Comparison of ENCODE assay signal across 8 cellular contexts in the genomic region with DNA sequence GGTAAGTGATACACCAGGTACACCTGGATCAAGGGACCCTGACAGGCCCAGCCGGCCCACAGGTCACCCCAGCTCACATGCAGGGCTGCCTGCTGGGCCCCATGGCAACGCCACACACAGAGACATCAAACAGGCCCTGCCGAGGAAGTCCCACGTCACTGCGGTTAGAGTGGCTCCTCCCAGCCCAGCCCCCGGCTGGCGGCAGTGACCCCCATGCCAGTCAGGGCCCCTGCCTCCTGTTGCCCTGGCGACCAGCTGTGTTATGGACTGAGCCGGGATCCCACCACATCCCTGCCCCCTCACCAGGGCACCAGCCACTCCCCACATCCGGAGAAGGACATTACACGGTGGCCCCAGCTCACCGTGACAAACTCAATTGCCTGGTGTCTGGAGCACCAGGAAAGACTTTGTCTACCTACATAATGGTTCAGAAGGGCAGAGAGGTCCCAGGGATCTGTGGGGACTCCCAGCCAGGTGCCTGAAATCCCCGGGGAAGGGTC. TPM values are rescaled to one million over a fixed set of nuclear protein-coding genes. Genes with fewer than 3 reads are reported as not detected.
DNase-seq lines count a peak whose midpoint lies in the region; ATAC-seq and TF ChIP-seq lines count a peak whose summit lies in the region.

No MANE protein-coding gene starts in this region.

- in situ Hi-C loops in SK-MEL-5 (cut with HindIII; ENCODE audit: low pct_unique_long_range_greater_than_20kb, low sequenced_read_pairs) = no loop called here

- TF ChIP-seq CTCF in CD14-positive monocyte (IDR thresholded peaks at IDR 0.05) (no peak), progenitor cell of endocrine pancreas (IDR thresholded peaks at IDR 0.05; ENCODE audit: unreplicated experiment) (no peak)

- H3K9me3 Mint-ChIP-seq in CD14-positive monocyte (peaks cover 0 to 2% (median 0%) of the 10 kb centered on the region in 7 donors), progenitor cell of endocrine pancreas (ENCODE audit: low read depth) (no peaks in the 10 kb centered on the region)
- no peaks in the 10 kb centered on the region for H3K9me3 Mint-ChIP-seq in activated naive CD4-positive, alpha-beta T cell treated with anti-CD3 and anti-CD28 coated beads, Interleukin-2, amount 10 ng/mL, durations not matched to agents 7 days and 5 days

- DNase-seq in CD14-positive monocyte (ENCODE audit: low spot score) (peak; percentile 100), GM19240 (ENCODE audit: insufficient read length, low spot score) (peak; percentile 96), SK-MEL-5 (ENCODE audit: low read depth, low spot score) (peak; percentile 87), Right ventricle myocardium inferior (ENCODE audit: missing footprints) (peak; percentile 97), progenitor cell of endocrine pancreas (ENCODE audit: low spot score, unreplicated experiment) (peak; percentile 74), ureter (ENCODE audit: low spot score) (peak; percentile 88)
- DNase-seq in activated naive CD4-positive, alpha-beta T cell treated with anti-CD3 and anti-CD28 coated beads, Interleukin-2, amount 10 ng/mL, durations not matched to agents 7 days and 5 days = peak; percentile 98

- H3K27ac Mint-ChIP-seq in CD14-positive monocyte (peak overlapping the region; percentile 99 to 100 (median 100)), progenitor cell of endocrine pancreas (peak overlapping the region; percentile 100)
- peak overlapping the region; percentile 96 for H3K27ac Mint-ChIP-seq in activated naive CD4-positive, alpha-beta T cell treated with anti-CD3 and anti-CD28 coated beads, Interleukin-2, amount 10 ng/mL, durations not matched to agents 7 days and 5 days

- H3K27me3 Mint-ChIP-seq in CD14-positive monocyte (ENCODE audit: low read depth in 3 of 3) = peaks cover 0 to 5% (median 0%) of the 10 kb centered on the region in 3 donors
- H3K27me3 Mint-ChIP-seq in activated naive CD4-positive, alpha-beta T cell treated with anti-CD3 and anti-CD28 coated beads, Interleukin-2, amount 10 ng/mL, durations not matched to agents 7 days and 5 days = peaks cover 20% of the 10 kb centered on the region
- no peaks in the 10 kb centered on the region for H3K27me3 Mint-ChIP-seq in progenitor cell of endocrine pancreas

- ATAC-seq in HG03520 (IDR thresholded peaks at IDR 0.05; ENCODE audit: unreplicated experiment) = peak; percentile 41
- ATAC-seq in Right ventricle myocardium inferior = peak; percentile 33

- H3K36me3 Mint-ChIP-seq in CD14-positive monocyte = peaks cover 0 to 11% of the 10 kb centered on the region in 2 donors
- H3K36me3 Mint-ChIP-seq in activated naive CD4-positive, alpha-beta T cell treated with anti-CD3 and anti-CD28 coated beads, Interleukin-2, amount 10 ng/mL, durations not matched to agents 7 days and 5 days = peaks cover 4% of the 10 kb centered on the region
- no peaks in the 10 kb centered on the region for H3K36me3 Mint-ChIP-seq in progenitor cell of endocrine pancreas (ENCODE audit: insufficient read depth)

- intact Hi-C loops in CD14-positive monocyte (cut with micrococcal nuclease) (loop anchor here (2.0 to 10.0 kb wide), 4 partner anchors 14 to 1062 kb away; partner anchors contain the start of genes IER2 (in 1 of the 2) and STX10 (in 1 of the 2)), Right ventricle myocardium inferior (cut with DNase I) (loop anchor here (10.0 kb wide), 1 partner anchor 692 kb away; the partner anchor contains the start of genes IER2 and STX10)

- CTCF ChIA-PET in activated naive CD4-positive, alpha-beta T cell treated with anti-CD3 and anti-CD28 coated beads, Interleukin-2, amount 10 ng/mL, durations not matched to agents 7 days and 5 days (lab: Charles Lee) = interaction anchor here (1.0 to 2.0 kb wide), 4 partner anchors 9 to 569 kb away, joined by 3 to 17 read pairs (median 4); no protein-coding TSS in a partner anchor

- H3K4me1 Mint-ChIP-seq in CD14-positive monocyte (peaks cover 65% of the 10 kb centered on the region), progenitor cell of endocrine pancreas (ENCODE audit: low read depth) (peaks cover 33% of the 10 kb centered on the region)
- H3K4me1 Mint-ChIP-seq in activated naive CD4-positive, alpha-beta T cell treated with anti-CD3 and anti-CD28 coated beads, Interleukin-2, amount 10 ng/mL, durations not matched to agents 7 days and 5 days = peaks cover 69% of the 10 kb centered on the region

- H3K4me3 Mint-ChIP-seq in CD14-positive monocyte (peak overlapping the region; percentile 78 to 85), progenitor cell of endocrine pancreas (ENCODE audit: low read depth) (peak overlapping the region; percentile 70)
- peak overlapping the region; percentile 72 for H3K4me3 Mint-ChIP-seq in activated naive CD4-positive, alpha-beta T cell treated with anti-CD3 and anti-CD28 coated beads, Interleukin-2, amount 10 ng/mL, durations not matched to agents 7 days and 5 days

RNA-seq across cellular contexts. Expression of gene NANOS3, which starts 30.4 kb away (rescaled TPM):
- polyA plus RNA-seq in CD14-positive monocyte = not detected
- not detected in 2 replicates for total RNA-seq in SK-MEL-5 (2014; rRNA removed; shearing (Covaris generic))
- not detected in 2 replicates for polyA plus RNA-seq in SK-MEL-5 (2015; cell fraction: cytosol; rRNA removed)
- not detected in 2 replicates for polyA plus RNA-seq in SK-MEL-5 (2015; cell fraction: nucleus; rRNA removed)
- 0.68 TPM for total RNA-seq in Right ventricle myocardium inferior
- total RNA-seq in progenitor cell of endocrine pancreas = 9.5 and 10.5 TPM in 2 replicates
- total RNA-seq in ureter = not detected

RNA-seq across cellular contexts. Expression of gene ZSWIM4, which starts 51.3 kb away (rescaled TPM):
- under 1 TPM; 0.19 to 0.23 TPM for polyA plus RNA-seq in CD14-positive monocyte
- 1.3 and 1.4 TPM in 2 replicates for total RNA-seq in SK-MEL-5 (2014; rRNA removed; shearing (Covaris generic))
- polyA plus RNA-seq in SK-MEL-5 (2015; cell fraction: cytosol; rRNA removed) = 5.9 and 8.7 TPM in 2 replicates
- 3.6 and 4.3 TPM in 2 replicates for polyA plus RNA-seq in SK-MEL-5 (2015; cell fraction: nucleus; rRNA removed)
- total RNA-seq in Right ventricle myocardium inferior (2.1 TPM), progenitor cell of endocrine pancreas (30.9 and 34.6 TPM in 2 replicates), ureter (8.1 TPM)

RNA-seq across cellular contexts. Expression of gene BRME1, which starts 59.3 kb away (rescaled TPM):
- under 1 TPM in 1 of 2 donors, not detected in 1; 0.28 TPM for polyA plus RNA-seq in CD14-positive monocyte
- 0.56 and 1.1 TPM in 2 replicates for total RNA-seq in SK-MEL-5 (2014; rRNA removed; shearing (Covaris generic))
- 1.1 and 1.6 TPM in 2 replicates for polyA plus RNA-seq in SK-MEL-5 (2015; cell fraction: cytosol; rRNA removed)
- polyA plus RNA-seq in SK-MEL-5 (2015; cell fraction: nucleus; rRNA removed) = 4.0 and 5.4 TPM in 2 replicates
- total RNA-seq in Right ventricle myocardium inferior (0.76 TPM), progenitor cell of endocrine pancreas (6.1 and 8.9 TPM in 2 replicates), ureter (3.3 TPM)

RNA-seq across cellular contexts. Expression of gene CC2D1A, which starts 59.4 kb away (rescaled TPM):
- 1 to 10 TPM; 4.6 to 6.2 TPM for polyA plus RNA-seq in CD14-positive monocyte
- 10.5 and 11.0 TPM in 2 replicates for total RNA-seq in SK-MEL-5 (2014; rRNA removed; shearing (Covaris generic))
- 22.1 and 22.6 TPM in 2 replicates for polyA plus RNA-seq in SK-MEL-5 (2015; cell fraction: cytosol; rRNA removed)
- 46.5 and 70.2 TPM in 2 replicates for polyA plus RNA-seq in SK-MEL-5 (2015; cell fraction: nucleus; rRNA removed)
- total RNA-seq in Right ventricle myocardium inferior = 18.7 TPM
- 69.4 and 74.0 TPM in 2 replicates for total RNA-seq in progenitor cell of endocrine pancreas
- 57.2 TPM for total RNA-seq in ureter

Comparison
In these comparisons a context has a peak if more than half of its experiments do, and no peak if none do; other contexts are left out.
1. Peak in every context shown above with its lines: DNase-seq and ATAC-seq.